ENCODE assay signal across 1 cellular context in genomic region chr22:20656902-20657836, GRCh38.
TF ChIP-seq lines count a peak whose summit lies in the region.

No MANE protein-coding gene starts in this region.

TF ChIP-seq in K562, 482 proteins besides CTCF, POLR2A, EP300 and RAD21 (continued from another document and continues in another):
- 0 out of 2 replicates have a peak, but pooled peaks have one; percentile 4 for TF ChIP-seq CEBPZ (IDR thresholded peaks at IDR 0.05; ENCODE audit: borderline replicate concordance, low read depth, low read length)
- no peak for TF ChIP-seq ZNF212 (CRISPR knock-in tag; IDR thresholded peaks at IDR 0.05)
- TF ChIP-seq BRCA1 (IDR thresholded peaks at IDR 0.05), result no peak
- TF ChIP-seq BRCA1 (CRISPR knock-in tag; IDR thresholded peaks at IDR 0.05), result no peak; the same call in 1 of the 2 replicates
- 0 out of 2 replicates have a peak, but pooled peaks have one; percentile 70 for TF ChIP-seq ZNF324 (CRISPR knock-in tag; IDR thresholded peaks at IDR 0.05)
- no peak for TF ChIP-seq C11orf30 (IDR thresholded peaks at IDR 0.05; ENCODE audit: low read depth)
- no peak for TF ChIP-seq TCF3 (CRISPR knock-in tag; IDR thresholded peaks at IDR 0.05)
- peak; percentile 13; the same call in 1 of the 2 replicates for TF ChIP-seq KDM2B (CRISPR knock-in tag; IDR thresholded peaks at IDR 0.05)
- TF ChIP-seq, protein P1, sequence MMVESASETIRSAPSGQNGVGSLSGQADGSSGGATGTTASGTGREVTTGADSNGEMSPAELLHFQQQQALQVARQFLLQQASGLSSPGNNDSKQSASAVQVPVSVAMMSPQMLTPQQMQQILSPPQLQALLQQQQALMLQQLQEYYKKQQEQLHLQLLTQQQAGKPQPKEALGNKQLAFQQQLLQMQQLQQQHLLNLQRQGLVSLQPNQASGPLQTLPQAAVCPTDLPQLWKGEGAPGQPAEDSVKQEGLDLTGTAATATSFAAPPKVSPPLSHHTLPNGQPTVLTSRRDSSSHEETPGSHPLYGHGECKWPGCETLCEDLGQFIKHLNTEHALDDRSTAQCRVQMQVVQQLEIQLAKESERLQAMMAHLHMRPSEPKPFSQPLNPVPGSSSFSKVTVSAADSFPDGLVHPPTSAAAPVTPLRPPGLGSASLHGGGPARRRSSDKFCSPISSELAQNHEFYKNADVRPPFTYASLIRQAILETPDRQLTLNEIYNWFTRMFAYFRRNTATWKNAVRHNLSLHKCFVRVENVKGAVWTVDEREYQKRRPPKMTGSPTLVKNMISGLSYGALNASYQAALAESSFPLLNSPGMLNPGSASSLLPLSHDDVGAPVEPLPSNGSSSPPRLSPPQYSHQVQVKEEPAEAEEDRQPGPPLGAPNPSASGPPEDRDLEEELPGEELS (CRISPR knock-in tag; IDR thresholded peaks at IDR 0.05; ENCODE audit: borderline replicate concordance), result no peak
- TF ChIP-seq FOXK2 (conservative IDR thresholded peaks at IDR 0.05 in 1 of 2, IDR thresholded peaks at IDR 0.05 in 1 of 2; ENCODE audit: low read depth in 2 of 2), result 0 out of 4 replicates have a peak, but pooled peaks of 1 of the 2 experiments have one; percentile 8
- TF ChIP-seq, protein P2, sequence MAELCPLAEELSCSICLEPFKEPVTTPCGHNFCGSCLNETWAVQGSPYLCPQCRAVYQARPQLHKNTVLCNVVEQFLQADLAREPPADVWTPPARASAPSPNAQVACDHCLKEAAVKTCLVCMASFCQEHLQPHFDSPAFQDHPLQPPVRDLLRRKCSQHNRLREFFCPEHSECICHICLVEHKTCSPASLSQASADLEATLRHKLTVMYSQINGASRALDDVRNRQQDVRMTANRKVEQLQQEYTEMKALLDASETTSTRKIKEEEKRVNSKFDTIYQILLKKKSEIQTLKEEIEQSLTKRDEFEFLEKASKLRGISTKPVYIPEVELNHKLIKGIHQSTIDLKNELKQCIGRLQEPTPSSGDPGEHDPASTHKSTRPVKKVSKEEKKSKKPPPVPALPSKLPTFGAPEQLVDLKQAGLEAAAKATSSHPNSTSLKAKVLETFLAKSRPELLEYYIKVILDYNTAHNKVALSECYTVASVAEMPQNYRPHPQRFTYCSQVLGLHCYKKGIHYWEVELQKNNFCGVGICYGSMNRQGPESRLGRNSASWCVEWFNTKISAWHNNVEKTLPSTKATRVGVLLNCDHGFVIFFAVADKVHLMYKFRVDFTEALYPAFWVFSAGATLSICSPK (IDR thresholded peaks at IDR 0.05; ENCODE audit: borderline replicate concordance), result no peak
- no peak for TF ChIP-seq SP2 (IDR thresholded peaks at IDR 0.05; ENCODE audit: extremely low read depth, low read depth, low read length, poor library complexity, severe bottlenecking)
- no peak for TF ChIP-seq DACH1 (IDR thresholded peaks at IDR 0.05; ENCODE audit: partially characterized antibody)
- no peak for TF ChIP-seq ETS2 (tag; IDR thresholded peaks at IDR 0.05; ENCODE audit: borderline replicate concordance, poor library complexity, severe bottlenecking)
- peak; percentile 78 for TF ChIP-seq POLR2B (IDR thresholded peaks at IDR 0.05; ENCODE audit: low read depth, partially characterized antibody)
- 0 out of 2 replicates have a peak, but pooled peaks have one; percentile 61 for TF ChIP-seq ARID3B (CRISPR knock-in tag; IDR thresholded peaks at IDR 0.05; ENCODE audit: borderline replicate concordance)
- TF ChIP-seq TAL1 (IDR thresholded peaks at IDR 0.05), result no peak
- TF ChIP-seq ZNF696 (CRISPR knock-in tag; conservative IDR thresholded peaks at IDR 0.05), result no peak
- no peak for TF ChIP-seq RFX7 (CRISPR knock-in tag; IDR thresholded peaks at IDR 0.05)
- no peak for TF ChIP-seq KDM4B (IDR thresholded peaks at IDR 0.05; ENCODE audit: borderline replicate concordance in 2 of 2, low read depth in 1 of 2)
- 0 out of 2 replicates have a peak, but pooled peaks have one; percentile 4 for TF ChIP-seq FOXO4 (CRISPR knock-in tag; IDR thresholded peaks at IDR 0.05)
- no peak for TF ChIP-seq PURB (CRISPR knock-in tag; IDR thresholded peaks at IDR 0.05; ENCODE audit: low read depth)
- peak; percentile 26; the same call in 1 of the 2 replicates for TF ChIP-seq SP1 (CRISPR knock-in tag; IDR thresholded peaks at IDR 0.05)
- TF ChIP-seq NFXL1 (CRISPR knock-in tag; IDR thresholded peaks at IDR 0.05), result peak; percentile 84
- peak; percentile 100 for TF ChIP-seq MTA3 (IDR thresholded peaks at IDR 0.05; ENCODE audit: borderline replicate concordance)
- TF ChIP-seq MEF2D (tag; conservative IDR thresholded peaks at IDR 0.05; ENCODE audit: low read depth), result no peak
- TF ChIP-seq ARHGAP35 (IDR thresholded peaks at IDR 0.05; ENCODE audit: partially characterized antibody), result peak; percentile 82
- no peak for TF ChIP-seq TSC22D4 (tag; IDR thresholded peaks at IDR 0.05)
- no peak for TF ChIP-seq BMI1 (IDR thresholded peaks at IDR 0.05; ENCODE audit: low read length)
- TF ChIP-seq, protein P3, sequence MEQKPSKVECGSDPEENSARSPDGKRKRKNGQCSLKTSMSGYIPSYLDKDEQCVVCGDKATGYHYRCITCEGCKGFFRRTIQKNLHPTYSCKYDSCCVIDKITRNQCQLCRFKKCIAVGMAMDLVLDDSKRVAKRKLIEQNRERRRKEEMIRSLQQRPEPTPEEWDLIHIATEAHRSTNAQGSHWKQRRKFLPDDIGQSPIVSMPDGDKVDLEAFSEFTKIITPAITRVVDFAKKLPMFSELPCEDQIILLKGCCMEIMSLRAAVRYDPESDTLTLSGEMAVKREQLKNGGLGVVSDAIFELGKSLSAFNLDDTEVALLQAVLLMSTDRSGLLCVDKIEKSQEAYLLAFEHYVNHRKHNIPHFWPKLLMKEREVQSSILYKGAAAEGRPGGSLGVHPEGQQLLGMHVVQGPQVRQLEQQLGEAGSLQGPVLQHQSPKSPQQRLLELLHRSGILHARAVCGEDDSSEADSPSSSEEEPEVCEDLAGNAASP (IDR thresholded peaks at IDR 0.05), result no peak
- TF ChIP-seq TAF7 (tag; IDR thresholded peaks at IDR 0.05), result no peak
- peak; percentile 97; the same call in 1 of the 2 replicates for TF ChIP-seq ZNF644 (tag; IDR thresholded peaks at IDR 0.05; ENCODE audit: low read depth)
- TF ChIP-seq FOXA3 (CRISPR knock-in tag; conservative IDR thresholded peaks at IDR 0.05 in 1 of 2, IDR thresholded peaks at IDR 0.05 in 1 of 2), result no peak
- TF ChIP-seq KLF13 (tag; IDR thresholded peaks at IDR 0.05; ENCODE audit: borderline replicate concordance, low read depth), result no peak; the same call in 1 of the 2 replicates
- no peak for TF ChIP-seq ATF4 (CRISPR knock-in tag; IDR thresholded peaks at IDR 0.05)
- TF ChIP-seq ZNF639 (CRISPR knock-in tag; conservative IDR thresholded peaks at IDR 0.05 in 1 of 2, IDR thresholded peaks at IDR 0.05 in 1 of 2), result peak in 1 of 2 experiments; percentile 98; a peak in 2 of 4 replicates
- TF ChIP-seq JUND (IDR thresholded peaks at IDR 0.05; ENCODE audit: borderline replicate concordance, low read depth, low read length), result no peak
- no peak; the same call in 2 of the 3 replicates for TF ChIP-seq JUND (tag; IDR thresholded peaks at IDR 0.05; ENCODE audit: borderline replicate concordance, low read depth, low read length)
- TF ChIP-seq, protein P4, sequence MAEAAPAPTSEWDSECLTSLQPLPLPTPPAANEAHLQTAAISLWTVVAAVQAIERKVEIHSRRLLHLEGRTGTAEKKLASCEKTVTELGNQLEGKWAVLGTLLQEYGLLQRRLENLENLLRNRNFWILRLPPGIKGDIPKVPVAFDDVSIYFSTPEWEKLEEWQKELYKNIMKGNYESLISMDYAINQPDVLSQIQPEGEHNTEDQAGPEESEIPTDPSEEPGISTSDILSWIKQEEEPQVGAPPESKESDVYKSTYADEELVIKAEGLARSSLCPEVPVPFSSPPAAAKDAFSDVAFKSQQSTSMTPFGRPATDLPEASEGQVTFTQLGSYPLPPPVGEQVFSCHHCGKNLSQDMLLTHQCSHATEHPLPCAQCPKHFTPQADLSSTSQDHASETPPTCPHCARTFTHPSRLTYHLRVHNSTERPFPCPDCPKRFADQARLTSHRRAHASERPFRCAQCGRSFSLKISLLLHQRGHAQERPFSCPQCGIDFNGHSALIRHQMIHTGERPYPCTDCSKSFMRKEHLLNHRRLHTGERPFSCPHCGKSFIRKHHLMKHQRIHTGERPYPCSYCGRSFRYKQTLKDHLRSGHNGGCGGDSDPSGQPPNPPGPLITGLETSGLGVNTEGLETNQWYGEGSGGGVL (CRISPR knock-in tag; IDR thresholded peaks at IDR 0.05), result no peak
- TF ChIP-seq ZNF140 (CRISPR knock-in tag; IDR thresholded peaks at IDR 0.05), result no peak
- no peak for TF ChIP-seq ZNF12 (CRISPR knock-in tag; IDR thresholded peaks at IDR 0.05)
- TF ChIP-seq, protein P5, sequence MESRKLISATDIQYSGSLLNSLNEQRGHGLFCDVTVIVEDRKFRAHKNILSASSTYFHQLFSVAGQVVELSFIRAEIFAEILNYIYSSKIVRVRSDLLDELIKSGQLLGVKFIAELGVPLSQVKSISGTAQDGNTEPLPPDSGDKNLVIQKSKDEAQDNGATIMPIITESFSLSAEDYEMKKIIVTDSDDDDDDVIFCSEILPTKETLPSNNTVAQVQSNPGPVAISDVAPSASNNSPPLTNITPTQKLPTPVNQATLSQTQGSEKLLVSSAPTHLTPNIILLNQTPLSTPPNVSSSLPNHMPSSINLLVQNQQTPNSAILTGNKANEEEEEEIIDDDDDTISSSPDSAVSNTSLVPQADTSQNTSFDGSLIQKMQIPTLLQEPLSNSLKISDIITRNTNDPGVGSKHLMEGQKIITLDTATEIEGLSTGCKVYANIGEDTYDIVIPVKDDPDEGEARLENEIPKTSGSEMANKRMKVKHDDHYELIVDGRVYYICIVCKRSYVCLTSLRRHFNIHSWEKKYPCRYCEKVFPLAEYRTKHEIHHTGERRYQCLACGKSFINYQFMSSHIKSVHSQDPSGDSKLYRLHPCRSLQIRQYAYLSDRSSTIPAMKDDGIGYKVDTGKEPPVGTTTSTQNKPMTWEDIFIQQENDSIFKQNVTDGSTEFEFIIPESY (CRISPR knock-in tag; IDR thresholded peaks at IDR 0.05), result no peak
- TF ChIP-seq POLR3A (IDR thresholded peaks at IDR 0.05; ENCODE audit: borderline replicate concordance, extremely low read depth, insufficient read depth, insufficient read length), result no peak
